Comparison of ENCODE assay signal across 1 cellular context in genomic region chr19:17300992-17301585, GRCh38.
TF ChIP-seq lines count a peak whose summit lies in the region.

No MANE protein-coding gene starts in this region.

TF ChIP-seq in H1, 55 proteins besides CTCF, POLR2A, EP300 and RAD21:
- no peak for TF ChIP-seq BRCA1 (IDR thresholded peaks at IDR 0.05; ENCODE audit: low read depth, low read length)
- TF ChIP-seq FOSL1 (IDR thresholded peaks at IDR 0.05; ENCODE audit: insufficient read depth, low read depth, low read length), result no peak
- TF ChIP-seq ATF3 (IDR thresholded peaks at IDR 0.05; ENCODE audit: insufficient read depth, low read depth, low read length), result no peak
TF ChIP-seq in H1: peak in this region for 0.
